ENCODE assay signal across 20 cellular contexts in genomic region chr2:69376385-69376784, GRCh38. TPM values are rescaled to one million over a fixed set of nuclear protein-coding genes. Genes with fewer than 3 reads are reported as not detected.
DNase-seq lines count a peak whose midpoint lies in the region; ATAC-seq, FAIRE-seq and TF ChIP-seq lines count a peak whose summit lies in the region.
"Had no signal": no experiment of that assay in that cellular context is flagged by ENCODE, and none has a peak within 500 bp of the region (broad histone marks: within the 10 kb centered on the region; RNA-seq: fewer than 3 reads in every experiment).

No MANE protein-coding gene starts in this region.

- no peak for FAIRE-seq in GM12892 (lab: Jason Lieb, UNC)
- FAIRE-seq: kidney had no signal

- peaks cover 80% of the 10 kb centered on the region for H3K79me2 ChIP-seq in GM23338 (replicated peaks; ENCODE audit: insufficient read depth)
- peaks cover 69% of the 10 kb centered on the region for H3K79me2 ChIP-seq in neural progenitor cell (ENCODE audit: low read depth)

- H3K27ac Mint-ChIP-seq in GM23338 (peak overlapping the region; percentile 75; the same call in 1 of the 2 replicates), endodermal cell (peak overlapping the region; percentile 49), neural progenitor cell (no peak overlapping the region)
- H3K27ac Mint-ChIP-seq: activated B cell treated with CpG ODN at 0.5 μM for 24 hours; stimulated activated memory B cell treated with anti-CD40 and anti-IgM and Interleukin-4, amounts not matched to agents 10 μg/mL and 1 μg/mL and 100 μg/mL, for 72 hours had no signal

- peaks cover 3% of the 10 kb centered on the region; the same call in 1 of the 2 replicates for H4K20me1 ChIP-seq in GM23338 (replicated peaks; ENCODE audit: insufficient read depth)
- H4K20me1 ChIP-seq in neural progenitor cell (ENCODE audit: low read depth) = peaks cover 3% of the 10 kb centered on the region

- H3K9me3 Mint-ChIP-seq in GM23338 (no peaks in the 10 kb centered on the region; the same call in 2 of the 3 replicates), endodermal cell (no peaks in the 10 kb centered on the region), neural progenitor cell (no peaks in the 10 kb centered on the region)
- H3K9me3 Mint-ChIP-seq: activated B cell treated with CpG ODN at 0.5 μM for 24 hours; stimulated activated memory B cell treated with anti-CD40 and anti-IgM and Interleukin-4, amounts not matched to agents 10 μg/mL and 1 μg/mL and 100 μg/mL, for 72 hours had no signal

- H3K27ac ChIP-seq in GM23338 (ENCODE audit: low read depth) (peak overlapping the region; percentile 81; the same call in 1 of the 2 replicates), endodermal cell (ENCODE audit: low read depth, low read length) (no peak overlapping the region), neural progenitor cell (peak overlapping the region; percentile 51), RWPE1 (no peak overlapping the region)
- H3K27ac ChIP-seq: epithelial cell of prostate, suprapubic skin had no signal

- 0 out of 2 replicates have a peak, but pooled peaks cover 6% of the 10 kb centered on the region for H3K36me3 ChIP-seq in GM23338 (ENCODE audit: insufficient read depth)
- H3K36me3 ChIP-seq in endodermal cell (ENCODE audit: control insufficient read depth, insufficient read depth, low read length) = peaks cover 34% of the 10 kb centered on the region
- no peaks in the 10 kb centered on the region for H3K36me3 ChIP-seq in neural progenitor cell

- H3K4me2 ChIP-seq in GM23338 (no peak overlapping the region), neural progenitor cell (no peak overlapping the region)

- H3K27me3 Mint-ChIP-seq in GM23338 (ENCODE audit: insufficient read depth, low read depth, poor library complexity) = no peaks in the 10 kb centered on the region
- no peaks in the 10 kb centered on the region for H3K27me3 Mint-ChIP-seq in endodermal cell (ENCODE audit: insufficient read depth)
- peaks cover 2% of the 10 kb centered on the region for H3K27me3 Mint-ChIP-seq in neural progenitor cell (ENCODE audit: insufficient read depth, low read depth)
- H3K27me3 Mint-ChIP-seq: activated B cell treated with CpG ODN at 0.5 μM for 24 hours; stimulated activated memory B cell treated with anti-CD40 and anti-IgM and Interleukin-4, amounts not matched to agents 10 μg/mL and 1 μg/mL and 100 μg/mL, for 72 hours had no signal

- H3K9me3 ChIP-seq in endodermal cell (ENCODE audit: control insufficient read depth, low read length) (no peaks in the 10 kb centered on the region), neural progenitor cell (ENCODE audit: low read depth) (no peaks in the 10 kb centered on the region)
- H3K9me3 ChIP-seq: body of pancreas, Caco-2, sigmoid colon, suprapubic skin had no signal

- TF ChIP-seq POLR2A in GM12892 (IDR thresholded peaks at IDR 0.05; ENCODE audit: low read depth, low read length) = no peak

- CTCF ChIA-PET in RWPE1 (lab: Yijun Ruan, JAX) = interaction anchor here (0.7 to 0.8 kb wide), 2 partner anchors 266 to 342 kb away, joined by 3 to 4 read pairs; no protein-coding TSS in a partner anchor

- peak; percentile 38; the same call in 2 of the 3 replicates for ATAC-seq in GM23338
- no peak for ATAC-seq in GM18909 (IDR thresholded peaks at IDR 0.05; ENCODE audit: poor library complexity, unreplicated experiment)
- ATAC-seq: stimulated activated memory B cell treated with anti-CD40 and anti-IgM and Interleukin-4, amounts not matched to agents 10 μg/mL and 1 μg/mL and 100 μg/mL, for 72 hours had no signal

- POLR2A ChIA-PET in RWPE1 (lab: Yijun Ruan, JAX; ENCODE audit: low non-redundant PET) = interaction anchor here (0.6 kb wide), 1 partner anchor 622 kb away, joined by 6 read pairs; no protein-coding TSS in a partner anchor

- H3K4me3 ChIP-seq in GM23338 (no peak overlapping the region), endodermal cell (ENCODE audit: low read length) (no peak overlapping the region), neural progenitor cell (no peak overlapping the region)
- H3K4me3 ChIP-seq: body of pancreas, lung, sigmoid colon, suprapubic skin had no signal

- H2AFZ ChIP-seq in GM23338 (no peak overlapping the region), neural progenitor cell (replicated peaks) (no peak overlapping the region)

- H3F3A ChIP-seq in GM23338 (replicated peaks; ENCODE audit: low read depth) (no peaks in the 10 kb centered on the region; the same call in 1 of the 2 replicates), neural progenitor cell (ENCODE audit: low read depth) (peaks cover 8% of the 10 kb centered on the region)

- no peak for DNase-seq in GM23338 (ENCODE audit: low spot score)
- DNase-seq in NCI-H774 (lab: John Stamatoyannopoulos, UW) = peak; percentile 20
- DNase-seq in endodermal cell = no peak
- DNase-seq in neural progenitor cell (ENCODE audit: low spot score) = no peak
- DNase-seq in GM12892 (ENCODE audit: insufficient read length) = no peak
- no peak for DNase-seq in RWPE1 (ENCODE audit: low spot score)
- no peak for DNase-seq in NCI-H226
- DNase-seq: activated B cell treated with CpG ODN at 0.5 μM for 24 hours; activated CD4-positive, alpha-beta T cell treated with anti-CD3 and anti-CD28 coated beads, Interleukin-2, amount 50 U/mL, for 48 hours; activated naive CD4-positive, alpha-beta T cell treated with Interleukin-2 at 50 U/mL for 16 hours; kidney; sigmoid colon; stimulated activated CD4-positive, alpha-beta T cell treated with anti-CD3 and anti-CD28 coated beads, Interleukin-4, amount 100 ng/mL, for 4 hours had no signal

- TF ChIP-seq CTCF in GM23338 (conservative IDR thresholded peaks at IDR 0.05; ENCODE audit: low read depth in 2 of 2) = no peak
- TF ChIP-seq CTCF in endodermal cell (conservative IDR thresholded peaks at IDR 0.05) = no peak
- no peak for TF ChIP-seq CTCF in neural progenitor cell (IDR thresholded peaks at IDR 0.05)
- no peak for TF ChIP-seq CTCF in RWPE1 (conservative IDR thresholded peaks at IDR 0.05; ENCODE audit: low read depth)

- H3K9ac ChIP-seq in endodermal cell (ENCODE audit: extremely low read depth, low read length, poor library complexity, severe bottlenecking) = no peak overlapping the region
- H3K9ac ChIP-seq in neural progenitor cell = no peak overlapping the region

- H3K36me3 Mint-ChIP-seq in GM23338 (ENCODE audit: low read depth) (peaks cover 17% of the 10 kb centered on the region; the same call in 2 of the 3 replicates), endodermal cell (ENCODE audit: low read depth) (peaks cover 37% of the 10 kb centered on the region), neural progenitor cell (peaks cover 14% of the 10 kb centered on the region)

- H3K4me1 ChIP-seq in GM23338 (ENCODE audit: insufficient read depth) = no peaks in the 10 kb centered on the region
- no peaks in the 10 kb centered on the region for H3K4me1 ChIP-seq in endodermal cell (ENCODE audit: control insufficient read depth, insufficient read depth, low read length)
- H3K4me1 ChIP-seq in neural progenitor cell = no peaks in the 10 kb centered on the region

- peaks cover 7% of the 10 kb centered on the region for H3K4me1 Mint-ChIP-seq in GM23338
- H3K4me1 Mint-ChIP-seq in endodermal cell = peaks cover 4% of the 10 kb centered on the region
- H3K4me1 Mint-ChIP-seq in neural progenitor cell = no peaks in the 10 kb centered on the region

- WGBS in endodermal cell (ENCODE audit: insufficient coverage in 1 of 2, insufficient read length in 1 of 2), 2 experiments = 95% methylated on average over 5 to 6 of the region's 6 CpGs

- no peaks in the 10 kb centered on the region for H3K9me2 ChIP-seq in GM23338 (ENCODE audit: insufficient read depth)

- H3K4me3 Mint-ChIP-seq in GM23338 = no peak overlapping the region
- H3K4me3 Mint-ChIP-seq in endodermal cell = no peak overlapping the region
- no peak overlapping the region for H3K4me3 Mint-ChIP-seq in neural progenitor cell
- H3K4me3 Mint-ChIP-seq: activated B cell treated with CpG ODN at 0.5 μM for 24 hours; stimulated activated memory B cell treated with anti-CD40 and anti-IgM and Interleukin-4, amounts not matched to agents 10 μg/mL and 1 μg/mL and 100 μg/mL, for 72 hours had no signal

- H3K27me3 ChIP-seq in GM23338 (ENCODE audit: insufficient read depth) (no peaks in the 10 kb centered on the region), endodermal cell (ENCODE audit: control insufficient read depth, insufficient read depth, low read length, poor library complexity, severe bottlenecking) (no peaks in the 10 kb centered on the region), neural progenitor cell (no peaks in the 10 kb centered on the region)
- H3K27me3 ChIP-seq: body of pancreas, sigmoid colon, suprapubic skin had no signal

TF ChIP-seq in GM23338, 12 proteins besides CTCF, POLR2A, EP300 and RAD21 (continues in another document):
- TF ChIP-seq EZH2 (IDR thresholded peaks at IDR 0.05; ENCODE audit: low read depth, unreplicated experiment) = no peak

RNA-seq across cellular contexts. Expression of gene GFPT1, which starts 10.6 kb away (rescaled TPM):
- 62.0 and 65.2 TPM in 2 replicates for total RNA-seq in GM23338 (2014; rRNA removed; shearing (Covaris generic))
- polyA plus RNA-seq in GM23338 (2016; fragmentation: Nextera tagmentation; extraction: Ambion mirVana) = 45.9 and 60.8 TPM in 2 replicates
- total RNA-seq in endodermal cell (10 to 100 TPM; 79.8 to 95.9 TPM), neural progenitor cell (ENCODE audit: low replicate concordance) (34.8 and 54.3 TPM in 2 replicates)
- 25.9 TPM for polyA plus RNA-seq in endodermal cell (2013, experiment 1 of 2)
- 25.8 TPM for polyA plus RNA-seq in endodermal cell (2013, experiment 2 of 2)
- polyA plus RNA-seq in GM12892 (2012; ENCODE audit: missing spikeins) = 25.9 TPM

Comparison
In these comparisons a context has a peak if more than half of its experiments do, and no peak if none do; other contexts are left out.
1. H3K27ac ChIP-seq: peak in GM23338 (single experiment) and neural progenitor cell (single experiment); none in endodermal cell (single experiment) and RWPE1 (single experiment).